ENCODE assay signal across 27 cellular contexts in the genomic region with DNA sequence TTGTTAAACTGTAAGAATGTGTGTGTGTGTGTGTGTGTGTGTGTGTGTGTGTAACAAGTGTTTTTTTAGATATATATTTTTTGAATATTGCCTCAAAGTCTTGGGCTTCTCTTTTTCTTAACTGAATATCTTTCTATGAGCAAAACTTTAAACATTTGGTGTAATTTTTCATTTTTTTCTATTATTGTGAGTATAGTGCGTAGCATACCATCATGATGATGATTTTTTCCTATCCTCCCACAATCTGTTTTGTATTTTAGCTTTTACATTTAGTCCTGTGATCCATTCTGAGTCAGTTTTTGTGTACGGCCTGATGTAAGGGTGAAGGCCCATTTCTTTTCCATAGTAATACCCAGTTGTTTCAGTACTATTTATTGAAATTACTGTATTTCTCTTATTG.
"Had no signal": no experiment of that assay in that cellular context is flagged by ENCODE, and none has a peak within 500 bp of the region (broad histone marks: within the 10 kb centered on the region; RNA-seq: fewer than 3 reads in every experiment).

No MANE protein-coding gene starts in this region.

- H3K4me3 ChIP-seq: K562, PC-9 had no signal

- H2AFZ ChIP-seq: PC-9 had no signal

- DNase-seq: activated CD4-positive, alpha-beta T cell treated with anti-CD3 and anti-CD28 coated beads for 36 hours; activated CD4-positive, alpha-beta T cell treated with anti-CD3 and anti-CD28 coated beads, Interleukin-2, amount 10 ng/mL, durations not matched to agents 7 days and 5 days; activated CD4-positive, alpha-beta T cell treated with anti-CD3 and anti-CD28 coated beads, Interleukin-2, amount 50 U/mL, for 48 hours; activated CD8-positive, alpha-beta T cell treated with anti-CD3 and anti-CD28 coated beads, Interleukin-2, amount 10 ng/mL, durations not matched to agents 7 days and 5 days; activated gamma-delta T cell treated with Interleukin-2 at 50 U/mL for 16 hours; activated naive CD4-positive, alpha-beta T cell treated with anti-CD3 and anti-CD28 coated beads for 36 hours; activated T-cell treated with anti-CD3 and anti-CD28 coated beads, Interleukin-2, amount 50 U/mL, for 4 hours; anterior cingulate cortex; caudate nucleus; NCI-H1092 treated with DMSO at 0.1 percent for 48 hours; NCI-H1417; NCI-H146; NCI-H187; NCI-H2029 treated with DMSO at 0.1 percent for 48 hours; NCI-H2107; NCI-H2171; NCI-H510A; NCI-H526; NCI-H748 treated with DMSO at 0.1 percent for 48 hours; NK-92 treated with Interleukin-12 subunit alpha and Interleukin-12 subunit beta, amount 100 ng/mL, for 24 hours; PC-9; Right ventricle myocardium superior; SW 1271; T-helper 1 cell; T-helper 2 cell; T1000 had no signal

- H3K4me2 ChIP-seq: PC-9 had no signal

- H3K27ac ChIP-seq: PC-9 had no signal
